Comparison of ENCODE assay signal across 8 cellular contexts in genomic region chr2:25617948-25618646, GRCh38. TPM values are rescaled to one million over a fixed set of nuclear protein-coding genes. Genes with fewer than 3 reads are reported as not detected.
DNase-seq lines count a peak whose midpoint lies in the region; ATAC-seq and TF ChIP-seq lines count a peak whose summit lies in the region.

No MANE protein-coding gene starts in this region.

- in situ Hi-C loops in ACHN (cut with HindIII; ENCODE audit: low pct_ligation_motif_present, low pct_unique_long_range_greater_than_20kb, low sequenced_read_pairs), result no loop called here

- no peak overlapping the region for H2BK15ac ChIP-seq in mesendoderm (replicated peaks; ENCODE audit: low read depth)

- no peak overlapping the region for H2BK120ac ChIP-seq in mesendoderm (ENCODE audit: low read depth, low read length)

- no peaks in the 10 kb centered on the region for H3K79me1 ChIP-seq in mesendoderm (ENCODE audit: low read length)

- no peaks in the 10 kb centered on the region for H3K36me3 ChIP-seq in mesendoderm (ENCODE audit: control insufficient read depth, insufficient read depth, low read length)

- DNase-seq in DMS53 (lab: John Stamatoyannopoulos, UW), result peak; percentile 40
- peak in 1 of 2 donors; percentile 26 for DNase-seq in foreskin keratinocyte
- peak; percentile 90 for DNase-seq in pulmonary artery endothelial cell (ENCODE audit: low read depth, low spot score)
- no peak for DNase-seq in ACHN
- DNase-seq in SIG-M5 (lab: John Stamatoyannopoulos, UW), result no peak
- no peak for DNase-seq in NCI-H187 (lab: John Stamatoyannopoulos, UW)
- no peak for DNase-seq in mesendoderm

- no peak overlapping the region for H2AK5ac ChIP-seq in mesendoderm (ENCODE audit: low read length)

- no peak overlapping the region for H2BK5ac ChIP-seq in mesendoderm (ENCODE audit: low read length)

- no peak overlapping the region for H3K56ac ChIP-seq in mesendoderm (ENCODE audit: low read length)

- H3K4me2 ChIP-seq in mesendoderm (ENCODE audit: low read length), result no peak overlapping the region

- H4K8ac ChIP-seq in mesendoderm (ENCODE audit: low read depth, low read length), result no peak overlapping the region

- H3K27ac ChIP-seq in VCaP, result peak overlapping the region; percentile 50; the same call in 1 of the 2 replicates
- peak overlapping the region; percentile 73 for H3K27ac ChIP-seq in foreskin keratinocyte
- no peak overlapping the region for H3K27ac ChIP-seq in mesendoderm (ENCODE audit: low read depth, low read length)

- no peaks in the 10 kb centered on the region for H3K79me2 ChIP-seq in mesendoderm (ENCODE audit: control insufficient read depth, insufficient read depth, low read length)

- no peak overlapping the region for H4K5ac ChIP-seq in mesendoderm (ENCODE audit: low read length)

- H3K18ac ChIP-seq in mesendoderm (ENCODE audit: low read length), result no peak overlapping the region

- no peak overlapping the region for H3K4ac ChIP-seq in mesendoderm (ENCODE audit: low read depth, low read length)

- H3K4me1 ChIP-seq in foreskin keratinocyte, result peaks cover 22% of the 10 kb centered on the region
- peaks cover 3% of the 10 kb centered on the region for H3K4me1 ChIP-seq in mesendoderm (ENCODE audit: control insufficient read depth, low read depth, low read length)

- no CpG with 5 or more reads among the region's 7 CpGs for WGBS in mesendoderm (ENCODE audit: extremely low coverage, insufficient coverage, low lambda C conversion rate)

- H3K27me3 ChIP-seq in foreskin keratinocyte (no peaks in the 10 kb centered on the region), mesendoderm (ENCODE audit: insufficient read depth, low read length, poor library complexity) (no peaks in the 10 kb centered on the region)

- no peak overlapping the region for H3K9ac ChIP-seq in mesendoderm (ENCODE audit: low read length)

- ATAC-seq in foreskin keratinocyte, result peak; percentile 31

- H3K4me3 ChIP-seq in mesendoderm (ENCODE audit: low read length), result no peak overlapping the region

- no peak overlapping the region for H3K23ac ChIP-seq in mesendoderm (ENCODE audit: low read length)

- no peak for TF ChIP-seq CTCF in VCaP (conservative IDR thresholded peaks at IDR 0.05)
- no peak for TF ChIP-seq CTCF in foreskin keratinocyte (conservative IDR thresholded peaks at IDR 0.05)

RNA-seq across cellular contexts. Expression of gene DTNB, which starts 55.3 kb away (rescaled TPM):
- total RNA-seq in foreskin keratinocyte, result 20.3 and 23.3 TPM in 2 replicates
- polyA plus RNA-seq in foreskin keratinocyte, result 16.7 and 17.9 TPM in 2 replicates
- total RNA-seq in pulmonary artery endothelial cell, result 7.3 and 7.4 TPM in 2 replicates
- polyA plus RNA-seq in mesendoderm (2013, experiment 1 of 2), result 12.2 TPM
- polyA plus RNA-seq in mesendoderm (2013, experiment 2 of 2), result 15.6 TPM

Comparison
In these comparisons a context has a peak if more than half of its experiments do, and no peak if none do; other contexts are left out.
1. DNase-seq: peak in DMS53 (single experiment) and pulmonary artery endothelial cell (single experiment); none in ACHN (single experiment), SIG-M5 (single experiment), NCI-H187 (0 of 2) and mesendoderm (single experiment).